In the genomic region with DNA sequence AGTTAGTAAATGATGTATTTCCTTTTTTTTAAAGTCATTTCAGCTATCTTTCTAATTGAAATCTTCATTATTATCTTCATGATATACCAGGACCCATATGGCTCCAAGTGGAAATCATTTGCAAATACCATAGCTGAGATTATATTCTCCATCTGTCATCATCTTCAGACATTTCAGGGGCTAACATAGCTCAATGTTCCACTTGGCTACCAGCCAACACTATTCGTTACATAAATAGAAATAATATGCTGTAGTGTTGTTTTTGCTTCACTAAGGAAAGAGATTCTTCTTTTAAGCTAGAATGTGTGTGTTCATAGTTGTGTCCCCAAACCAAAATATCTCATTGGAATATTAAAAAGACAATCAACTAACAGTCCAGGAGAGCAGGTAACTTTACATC, we compare ENCODE assay signal across 25 cellular contexts.
DNase-seq lines count a peak whose midpoint lies in the region; ATAC-seq and TF ChIP-seq lines count a peak whose summit lies in the region.
"Had no signal": no experiment of that assay in that cellular context is flagged by ENCODE, and none has a peak within 500 bp of the region (broad histone marks: within the 10 kb centered on the region; RNA-seq: fewer than 3 reads in every experiment).

No MANE protein-coding gene starts in this region.

- H3K27ac Mint-ChIP-seq in activated CD8-positive, alpha-beta memory T cell treated with anti-CD3 and anti-CD28 coated beads, Interleukin-2, amount 10 ng/mL, durations not matched to agents 7 days and 5 days = no peak overlapping the region
- H3K27ac Mint-ChIP-seq: CD4-positive, alpha-beta memory T cell had no signal

- H3K4me1 Mint-ChIP-seq in activated CD8-positive, alpha-beta memory T cell treated with anti-CD3 and anti-CD28 coated beads, Interleukin-2, amount 10 ng/mL, durations not matched to agents 7 days and 5 days = no peaks in the 10 kb centered on the region
- H3K4me1 Mint-ChIP-seq: CD4-positive, alpha-beta memory T cell had no signal

- H3K4me3 Mint-ChIP-seq in activated CD8-positive, alpha-beta memory T cell treated with anti-CD3 and anti-CD28 coated beads, Interleukin-2, amount 10 ng/mL, durations not matched to agents 7 days and 5 days = no peak overlapping the region
- H3K4me3 Mint-ChIP-seq: CD4-positive, alpha-beta memory T cell had no signal

- H3K9me3 Mint-ChIP-seq in activated CD8-positive, alpha-beta memory T cell treated with anti-CD3 and anti-CD28 coated beads, Interleukin-2, amount 10 ng/mL, durations not matched to agents 7 days and 5 days (ENCODE audit: low read depth) = peaks cover 1% of the 10 kb centered on the region

- DNase-seq in NCI-H1694 (lab: John Stamatoyannopoulos, UW) (peak; percentile 50), NCI-H2171 (lab: John Stamatoyannopoulos, UW) (peak; percentile 83), NCI-H69 (lab: John Stamatoyannopoulos, UW) (peak; percentile 54), fibroblast of pulmonary artery (ENCODE audit: low read depth) (peak; percentile 6)
- DNase-seq in activated CD8-positive, alpha-beta memory T cell treated with anti-CD3 and anti-CD28 coated beads, Interleukin-2, amount 10 ng/mL, durations not matched to agents 7 days and 5 days = no peak
- DNase-seq: C1 segment of cervical spinal cord; CD4-positive, alpha-beta memory T cell; COR-L47; DMS79; GF-D8; Kasumi-1; NCI-H1092 treated with DMSO at 0.1 percent for 48 hours; NCI-H146; NCI-H2081; NCI-H748 treated with DMSO at 0.1 percent for 48 hours; NK-92 treated with Interleukin-12 subunit alpha and Interleukin-12 subunit beta, amount 100 ng/mL, for 24 hours; PC-9; T-helper 2 cell had no signal

- no peaks in the 10 kb centered on the region for H3K27me3 Mint-ChIP-seq in activated CD8-positive, alpha-beta memory T cell treated with anti-CD3 and anti-CD28 coated beads, Interleukin-2, amount 10 ng/mL, durations not matched to agents 7 days and 5 days
- H3K27me3 Mint-ChIP-seq: CD4-positive, alpha-beta memory T cell had no signal

- ATAC-seq in activated CD8-positive, alpha-beta memory T cell treated with anti-CD3 and anti-CD28 coated beads, Interleukin-2, amount 10 ng/mL, durations not matched to agents 7 days and 5 days = no peak
- ATAC-seq in GM19452 (IDR thresholded peaks at IDR 0.05; ENCODE audit: unreplicated experiment) (no peak), GM21423 (IDR thresholded peaks at IDR 0.05; ENCODE audit: unreplicated experiment) (no peak)
- ATAC-seq: HCT116, HepG2, Right ventricle myocardium inferior, SK-N-SH treated with all-trans-retinoic acid at 6 μM for 48 hours had no signal

- TF ChIP-seq CTCF in fibroblast of pulmonary artery (IDR thresholded peaks at IDR 0.05; ENCODE audit: low read length, missing control alignments) = no peak

- H3K4me3 ChIP-seq in fibroblast of pulmonary artery (replicated peaks; ENCODE audit: low read depth, low read length) = no peak overlapping the region
- H3K4me3 ChIP-seq: PC-9, SJCRH30 had no signal

- no peaks in the 10 kb centered on the region for H3K36me3 Mint-ChIP-seq in activated CD8-positive, alpha-beta memory T cell treated with anti-CD3 and anti-CD28 coated beads, Interleukin-2, amount 10 ng/mL, durations not matched to agents 7 days and 5 days
- H3K36me3 Mint-ChIP-seq: CD4-positive, alpha-beta memory T cell had no signal

- CTCF ChIA-PET in activated CD8-positive, alpha-beta memory T cell treated with anti-CD3 and anti-CD28 coated beads, Interleukin-2, amount 10 ng/mL, durations not matched to agents 7 days and 5 days (lab: Charles Lee) = no interaction called here
